ENCODE assay signal across 21 cellular contexts in the genomic region with DNA sequence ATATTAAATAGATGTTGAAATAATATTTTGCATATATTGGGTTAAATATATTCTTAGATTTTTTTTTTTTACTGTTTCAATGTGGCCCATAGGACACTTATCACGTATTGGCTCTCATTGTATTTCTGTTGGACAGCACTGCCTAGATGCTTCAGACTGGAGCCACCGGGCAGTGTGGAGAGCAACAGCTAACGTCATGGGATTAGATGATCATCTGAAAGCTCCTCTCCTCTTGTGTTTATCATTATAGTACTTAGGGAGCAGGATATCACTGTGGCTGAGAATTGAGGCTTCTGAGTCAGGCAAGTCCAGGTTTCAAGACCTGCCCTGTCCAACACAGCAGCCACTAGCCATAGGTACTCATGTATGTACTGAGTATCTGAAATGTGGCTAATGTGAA.
DNase-seq lines count a peak whose midpoint lies in the region; ATAC-seq and TF ChIP-seq lines count a peak whose summit lies in the region.
"Had no signal": no experiment of that assay in that cellular context is flagged by ENCODE, and none has a peak within 500 bp of the region (broad histone marks: within the 10 kb centered on the region; RNA-seq: fewer than 3 reads in every experiment).

No MANE protein-coding gene starts in this region.

- no peaks in the 10 kb centered on the region for H3K27me3 Mint-ChIP-seq in naive thymus-derived CD4-positive, alpha-beta T cell
- H3K27me3 Mint-ChIP-seq: CD4-positive, alpha-beta memory T cell had no signal

- peak; percentile 56 for DNase-seq in G401 (ENCODE audit: low spot score)
- DNase-seq in right cardiac atrium = peak; percentile 42 to 73 (median 62)
- DNase-seq in sciatic nerve (ENCODE audit: low spot score) = no peak
- DNase-seq in NCI-H345 (lab: John Stamatoyannopoulos, UW) = no peak
- no peak for DNase-seq in H7
- no peak for DNase-seq in naive thymus-derived CD4-positive, alpha-beta T cell
- no peak for DNase-seq in uterus
- DNase-seq: CD4-positive, alpha-beta memory T cell; DMS153; KBM-7; NCI-H1105 treated with DMSO at 0.1 percent for 48 hours; NCI-H1694; NCI-H2081 treated with DMSO at 0.1 percent for 48 hours; NCI-H524 treated with DMSO at 0.1 percent for 48 hours; PC-3; RPMI8226 had no signal

- CTCF ChIA-PET in naive thymus-derived CD4-positive, alpha-beta T cell (lab: Charles Lee) = interaction anchor here (1.0 kb wide), 1 partner anchor 95 kb away, joined by 6 read pairs; no protein-coding TSS in a partner anchor

- peaks cover 16 to 31% (median 23%) of the 10 kb centered on the region in 7 donors for H3K4me1 Mint-ChIP-seq in naive thymus-derived CD4-positive, alpha-beta T cell
- H3K4me1 Mint-ChIP-seq: GM23338 had no signal

- in situ Hi-C loops in G401 (cut with HindIII; ENCODE audit: low sequenced_read_pairs) = no loop called here

- ATAC-seq in right cardiac atrium (peak; percentile 54 to 82), sciatic nerve (peak; percentile 63)
- ATAC-seq in naive thymus-derived CD4-positive, alpha-beta T cell = no peak
- ATAC-seq: A549, GM23338, HepG2, PC-3 had no signal

- intact Hi-C loops in right cardiac atrium (cut with DNase I) = loop anchor here in 3 of 4 donors (2.0 to 5.0 kb wide), 4 partner anchors 53 to 107 kb away; no protein-coding TSS in a partner anchor
- intact Hi-C loops in sciatic nerve (cut with DNase I) = no loop called here
- intact Hi-C loops in naive thymus-derived CD4-positive, alpha-beta T cell (cut with micrococcal nuclease) = loop anchor here (5.0 to 10.0 kb wide), 2 partner anchors 87 to 175 kb away; a partner anchor contains a TSS
- intact Hi-C loops in uterus (cut with DNase I; ENCODE audit: low total_unique reads) = loop anchor here (5.0 to 10.0 kb wide), 2 partner anchors 58 to 105 kb away; no protein-coding TSS in a partner anchor

- TF ChIP-seq CTCF in uterus (IDR thresholded peaks at IDR 0.05) = no peak

- H3K4me1 ChIP-seq in right cardiac atrium (ENCODE audit: control insufficient read depth, insufficient read depth, low read length) (peaks cover 20% of the 10 kb centered on the region), uterus (peaks cover 7 to 8% of the 10 kb centered on the region in 2 donors)
- H3K4me1 ChIP-seq in naive thymus-derived CD4-positive, alpha-beta T cell (ENCODE audit: control insufficient read depth in 2 of 2, insufficient read depth in 2 of 2, low read length in 2 of 2) = peaks cover 0 to 7% of the 10 kb centered on the region in 2 donors

- H3K36me3 ChIP-seq in H7 (replicated peaks; ENCODE audit: control insufficient read depth, insufficient read depth, low read length) (no peaks in the 10 kb centered on the region), uterus (no peaks in the 10 kb centered on the region)
- no peaks in the 10 kb centered on the region for H3K36me3 ChIP-seq in naive thymus-derived CD4-positive, alpha-beta T cell (ENCODE audit: control insufficient read depth in 2 of 3, insufficient read depth in 3 of 3, low read length in 3 of 3)
- H3K36me3 ChIP-seq: BLaER1 had no signal

- POLR2A ChIA-PET in naive thymus-derived CD4-positive, alpha-beta T cell (lab: Charles Lee) = no interaction called here

- H3K9me3 ChIP-seq in right cardiac atrium (ENCODE audit: control insufficient read depth, low read length) (no peaks in the 10 kb centered on the region), uterus (no peaks in the 10 kb centered on the region)
- no peaks in the 10 kb centered on the region for H3K9me3 ChIP-seq in naive thymus-derived CD4-positive, alpha-beta T cell (ENCODE audit: control insufficient read depth in 2 of 3, low read length in 3 of 3)
- H3K9me3 ChIP-seq: A549, BLaER1 had no signal

- H3K27me3 ChIP-seq in right cardiac atrium (ENCODE audit: control insufficient read depth, insufficient read depth) (no peaks in the 10 kb centered on the region), H7 (ENCODE audit: control insufficient read depth, insufficient read depth, low read length) (no peaks in the 10 kb centered on the region), uterus (no peaks in the 10 kb centered on the region)
- H3K27me3 ChIP-seq in naive thymus-derived CD4-positive, alpha-beta T cell (ENCODE audit: control insufficient read depth in 2 of 2, insufficient read depth in 2 of 2, low read length in 2 of 2) = no peaks in the 10 kb centered on the region
- H3K27me3 ChIP-seq: BLaER1 had no signal

- H3K4me3 Mint-ChIP-seq in naive thymus-derived CD4-positive, alpha-beta T cell = no peak overlapping the region
- H3K4me3 Mint-ChIP-seq: CD4-positive, alpha-beta memory T cell; GM23338 had no signal

- H3K4me3 ChIP-seq in right cardiac atrium (ENCODE audit: low read length) (no peak overlapping the region), H7 (ENCODE audit: insufficient read depth, low read depth, low read length) (no peak overlapping the region), uterus (no peak overlapping the region)
- no peak overlapping the region for H3K4me3 ChIP-seq in naive thymus-derived CD4-positive, alpha-beta T cell (ENCODE audit: low read length)
- H3K4me3 ChIP-seq: A549, BLaER1, GM23338 had no signal

- H3K27ac ChIP-seq in angular gyrus (ENCODE audit: low read depth, low read length) = peak overlapping the region; percentile 55
- peak overlapping the region; percentile 71 for H3K27ac ChIP-seq in right cardiac atrium (ENCODE audit: low read length)
- no peak overlapping the region for H3K27ac ChIP-seq in naive thymus-derived CD4-positive, alpha-beta T cell (ENCODE audit: low read depth, low read length)
- no peak overlapping the region for H3K27ac ChIP-seq in uterus
- H3K27ac ChIP-seq: A549, BLaER1 had no signal

- H3K27ac Mint-ChIP-seq in naive thymus-derived CD4-positive, alpha-beta T cell = no peak overlapping the region
- H3K27ac Mint-ChIP-seq: CD4-positive, alpha-beta memory T cell; GM23338 had no signal

- H3K9me3 Mint-ChIP-seq in naive thymus-derived CD4-positive, alpha-beta T cell = no peaks in the 10 kb centered on the region
- H3K9me3 Mint-ChIP-seq: CD4-positive, alpha-beta memory T cell; GM23338 had no signal

- no peak for TF ChIP-seq POLR2A in uterus (IDR thresholded peaks at IDR 0.05)

- WGBS in right cardiac atrium = 47% methylated on average over 3 of the region's 3 CpGs

- peaks cover 0 to 3% (median 0%) of the 10 kb centered on the region in 5 donors for H3K36me3 Mint-ChIP-seq in naive thymus-derived CD4-positive, alpha-beta T cell
- H3K36me3 Mint-ChIP-seq: CD4-positive, alpha-beta memory T cell had no signal

Comparison
In these comparisons a context has a peak if more than half of its experiments do, and no peak if none do; other contexts are left out.
1. DNase-seq: peak in G401 (single experiment) and right cardiac atrium (3 of 3); none in sciatic nerve (single experiment), NCI-H345 (single experiment), H7 (single experiment), naive thymus-derived CD4-positive, alpha-beta T cell (0 of 9) and uterus (0 of 2).
2. H3K27ac ChIP-seq: peak in angular gyrus (single experiment) and right cardiac atrium (single experiment); none in naive thymus-derived CD4-positive, alpha-beta T cell (single experiment) and uterus (0 of 2).